Comparison of ENCODE assay signal across 3 cellular contexts in the genomic region with DNA sequence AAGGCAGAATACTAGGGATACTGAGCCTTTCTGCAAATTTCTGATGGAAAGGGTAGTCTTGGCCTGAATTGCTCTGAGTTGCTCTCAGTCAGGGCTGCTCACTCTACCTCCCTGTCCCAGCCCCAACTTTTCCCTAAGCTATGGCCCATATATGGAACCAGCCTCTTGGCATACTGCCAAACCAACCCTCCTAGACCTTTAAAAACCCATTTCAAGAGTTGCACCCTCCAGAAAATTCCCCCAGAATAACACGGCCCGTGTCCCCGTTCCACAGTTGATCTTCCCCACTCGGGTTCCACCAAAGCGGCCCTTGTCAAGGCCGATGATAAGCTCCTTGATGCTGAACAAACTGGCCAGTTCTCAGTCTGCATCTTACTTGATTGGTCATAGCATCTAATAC.
TF ChIP-seq lines count a peak whose summit lies in the region.

No MANE protein-coding gene starts in this region.

TF ChIP-seq in SK-N-SH, 30 proteins besides CTCF, POLR2A, EP300 and RAD21 (continued from another document):
- TF ChIP-seq GATA2 (CRISPR knock-in tag; IDR thresholded peaks at IDR 0.05), result no peak

TF ChIP-seq in SK-N-SH treated with all-trans-retinoic acid at 6 μM for 48 hours, 23 proteins besides CTCF, POLR2A, EP300 and RAD21:
- TF ChIP-seq, protein P1, sequence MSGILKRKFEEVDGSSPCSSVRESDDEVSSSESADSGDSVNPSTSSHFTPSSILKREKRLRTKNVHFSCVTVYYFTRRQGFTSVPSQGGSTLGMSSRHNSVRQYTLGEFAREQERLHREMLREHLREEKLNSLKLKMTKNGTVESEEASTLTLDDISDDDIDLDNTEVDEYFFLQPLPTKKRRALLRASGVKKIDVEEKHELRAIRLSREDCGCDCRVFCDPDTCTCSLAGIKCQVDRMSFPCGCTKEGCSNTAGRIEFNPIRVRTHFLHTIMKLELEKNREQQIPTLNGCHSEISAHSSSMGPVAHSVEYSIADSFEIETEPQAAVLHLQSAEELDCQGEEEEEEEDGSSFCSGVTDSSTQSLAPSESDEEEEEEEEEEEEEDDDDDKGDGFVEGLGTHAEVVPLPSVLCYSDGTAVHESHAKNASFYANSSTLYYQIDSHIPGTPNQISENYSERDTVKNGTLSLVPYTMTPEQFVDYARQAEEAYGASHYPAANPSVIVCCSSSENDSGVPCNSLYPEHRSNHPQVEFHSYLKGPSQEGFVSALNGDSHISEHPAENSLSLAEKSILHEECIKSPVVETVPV (CRISPR knock-in tag; IDR thresholded peaks at IDR 0.05), result no peak
- TF ChIP-seq TOX (CRISPR knock-in tag; IDR thresholded peaks at IDR 0.05; ENCODE audit: borderline replicate concordance) (no peak), CSDC2 (CRISPR knock-in tag; IDR thresholded peaks at IDR 0.05) (no peak)
TF ChIP-seq in SK-N-SH treated with all-trans-retinoic acid at 6 μM for 48 hours: peak in this region for 0.

TF ChIP-seq in IMR-90, 13 proteins besides CTCF, POLR2A, EP300 and RAD21:
- TF ChIP-seq, protein P2, sequence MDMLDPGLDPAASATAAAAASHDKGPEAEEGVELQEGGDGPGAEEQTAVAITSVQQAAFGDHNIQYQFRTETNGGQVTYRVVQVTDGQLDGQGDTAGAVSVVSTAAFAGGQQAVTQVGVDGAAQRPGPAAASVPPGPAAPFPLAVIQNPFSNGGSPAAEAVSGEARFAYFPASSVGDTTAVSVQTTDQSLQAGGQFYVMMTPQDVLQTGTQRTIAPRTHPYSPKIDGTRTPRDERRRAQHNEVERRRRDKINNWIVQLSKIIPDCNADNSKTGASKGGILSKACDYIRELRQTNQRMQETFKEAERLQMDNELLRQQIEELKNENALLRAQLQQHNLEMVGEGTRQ (IDR thresholded peaks at IDR 0.05; ENCODE audit: low read depth, low read length), result no peak
- TF ChIP-seq MAFK (IDR thresholded peaks at IDR 0.05; ENCODE audit: low read depth, low read length) (no peak), MAZ (IDR thresholded peaks at IDR 0.05; ENCODE audit: borderline replicate concordance, low read depth, low read length) (no peak), FOS (IDR thresholded peaks at IDR 0.05; ENCODE audit: low read depth, low read length) (no peak), SMC3 (IDR thresholded peaks at IDR 0.05; ENCODE audit: low read depth, low read length) (no peak), RCOR1 (IDR thresholded peaks at IDR 0.05; ENCODE audit: insufficient replicate concordance, low read length) (no peak), NFE2L2 (IDR thresholded peaks at IDR 0.05; ENCODE audit: low read depth, low read length) (no peak), MXI1 (IDR thresholded peaks at IDR 0.05; ENCODE audit: borderline replicate concordance, low read depth, low read length) (no peak)
